10 cellular contexts compared by ENCODE assay signal in the genomic region with DNA sequence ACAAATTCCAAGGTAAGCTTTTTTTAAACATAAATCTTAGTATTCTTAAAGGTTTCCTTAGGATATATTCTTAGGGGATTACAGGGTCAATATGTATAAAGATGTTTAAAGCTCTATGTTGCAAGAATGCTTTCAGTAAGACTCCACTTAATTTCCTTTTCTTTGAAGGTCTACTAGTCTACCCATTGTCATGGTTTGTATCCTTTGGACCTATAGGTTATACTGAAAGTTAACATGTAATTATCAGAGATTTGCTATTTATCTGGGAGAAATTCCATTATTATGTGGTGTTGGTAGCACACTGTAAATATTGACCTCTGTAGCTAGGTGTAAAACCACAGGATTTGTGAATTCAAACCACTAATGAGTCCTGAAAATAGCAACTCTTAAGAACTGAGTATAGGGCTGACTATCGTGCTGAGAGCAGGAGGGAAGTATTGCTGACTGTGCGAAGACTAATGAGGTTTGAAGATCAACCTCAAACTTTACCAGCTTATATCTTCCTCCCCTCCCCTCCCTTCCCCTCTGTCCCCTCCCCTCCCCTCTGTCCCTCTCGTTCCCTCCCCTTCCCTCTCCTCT.
DNase-seq lines count a peak whose midpoint lies in the region; ATAC-seq and TF ChIP-seq lines count a peak whose summit lies in the region.
"Had no signal": no experiment of that assay in that cellular context is flagged by ENCODE, and none has a peak within 500 bp of the region (broad histone marks: within the 10 kb centered on the region; RNA-seq: fewer than 3 reads in every experiment).

No MANE protein-coding gene starts in this region.

- peak in 2 of 5 donors; percentile 13 to 26 for DNase-seq in CD4-positive, alpha-beta memory T cell
- DNase-seq in SW480 (ENCODE audit: low spot score) = peak; percentile 23
- no peak for DNase-seq in NCI-H345 (lab: John Stamatoyannopoulos, UW)
- no peak for DNase-seq in MCF 10A (ENCODE audit: unreplicated experiment)
- no peak for DNase-seq in AG08395 (ENCODE audit: low spot score)
- no peak for DNase-seq in iPS-NIHi7 (ENCODE audit: extremely low spot score)
- DNase-seq: colonic mucosa, right cardiac atrium had no signal

- no peak overlapping the region for H3K27ac ChIP-seq in CD4-positive, alpha-beta memory T cell (ENCODE audit: low read depth, low read length)
- H3K27ac ChIP-seq: colonic mucosa had no signal

- POLR2A ChIA-PET in CD4-positive, alpha-beta memory T cell (lab: Charles Lee; ENCODE audit: partially characterized antibody) = interaction anchor here (2.3 kb wide), 1 partner anchor 10 kb away, joined by 10 read pairs; no protein-coding TSS in a partner anchor
- POLR2A ChIA-PET in MCF 10A (lab: Yijun Ruan, JAX) = interaction anchor here (0.5 kb wide), 1 partner anchor 111 kb away, joined by 3 read pairs; no protein-coding TSS in a partner anchor

- H3K27me3 Mint-ChIP-seq in CD4-positive, alpha-beta memory T cell = no peaks in the 10 kb centered on the region
- H3K27me3 Mint-ChIP-seq in MCF 10A (ENCODE audit: insufficient read depth, unreplicated experiment) = no peaks in the 10 kb centered on the region

- ATAC-seq in GM19035 (IDR thresholded peaks at IDR 0.05; ENCODE audit: unreplicated experiment) (peak; percentile 94), HG02884 (IDR thresholded peaks at IDR 0.05; ENCODE audit: unreplicated experiment) (peak; percentile 89)
- ATAC-seq: right cardiac atrium had no signal

- no peaks in the 10 kb centered on the region for H3K9me3 ChIP-seq in CD4-positive, alpha-beta memory T cell (ENCODE audit: control insufficient read depth in 1 of 2, low read length in 2 of 2)
- H3K9me3 ChIP-seq: colonic mucosa had no signal

- no peak overlapping the region for H3K4me3 ChIP-seq in CD4-positive, alpha-beta memory T cell (ENCODE audit: low read length in 2 of 2)
- H3K4me3 ChIP-seq: colonic mucosa had no signal

- H3K9me3 Mint-ChIP-seq in CD4-positive, alpha-beta memory T cell = no peaks in the 10 kb centered on the region
- no peaks in the 10 kb centered on the region for H3K9me3 Mint-ChIP-seq in MCF 10A (ENCODE audit: unreplicated experiment)

- no peaks in the 10 kb centered on the region for H3K36me3 Mint-ChIP-seq in CD4-positive, alpha-beta memory T cell
- H3K36me3 Mint-ChIP-seq in MCF 10A (ENCODE audit: insufficient read depth, unreplicated experiment) = peaks cover 6% of the 10 kb centered on the region

- no peak for TF ChIP-seq CTCF in MCF 10A (IDR thresholded peaks at IDR 0.05; ENCODE audit: unreplicated experiment)

- peak overlapping the region in 4 of 8 donors; percentile 21 to 36 (median 29) for H3K4me3 Mint-ChIP-seq in CD4-positive, alpha-beta memory T cell
- no peak overlapping the region for H3K4me3 Mint-ChIP-seq in MCF 10A (ENCODE audit: unreplicated experiment)

- peaks cover 13 to 22% (median 19%) of the 10 kb centered on the region in 4 donors for H3K4me1 Mint-ChIP-seq in CD4-positive, alpha-beta memory T cell
- peaks cover 10% of the 10 kb centered on the region for H3K4me1 Mint-ChIP-seq in MCF 10A (ENCODE audit: insufficient read depth, unreplicated experiment)

- H3K27ac Mint-ChIP-seq in CD4-positive, alpha-beta memory T cell = peak overlapping the region; percentile 9 to 91 (median 62)
- H3K27ac Mint-ChIP-seq in MCF 10A (ENCODE audit: low read depth, unreplicated experiment) = no peak overlapping the region

- H3K27me3 ChIP-seq in CD4-positive, alpha-beta memory T cell (ENCODE audit: insufficient read depth, low read length) = no peaks in the 10 kb centered on the region
- H3K27me3 ChIP-seq: colonic mucosa had no signal

- H3K4me1 ChIP-seq in CD4-positive, alpha-beta memory T cell (ENCODE audit: insufficient read depth, low read length) = peaks cover 30% of the 10 kb centered on the region
- H3K4me1 ChIP-seq: colonic mucosa had no signal

- CTCF ChIA-PET in CD4-positive, alpha-beta memory T cell (lab: Charles Lee; ENCODE audit: partially characterized antibody) = interaction anchor here (1.2 kb wide), 1 partner anchor 20 kb away, joined by 4 read pairs; no protein-coding TSS in a partner anchor
- CTCF ChIA-PET in MCF 10A (lab: Yijun Ruan, JAX) = no interaction called here

- intact Hi-C loops in CD4-positive, alpha-beta memory T cell (cut with micrococcal nuclease) = no loop called here
- intact Hi-C loops in MCF 10A (cut with micrococcal nuclease) = no loop called here

- no peaks in the 10 kb centered on the region for H3K36me3 ChIP-seq in CD4-positive, alpha-beta memory T cell (ENCODE audit: insufficient read depth, low read length)
- H3K36me3 ChIP-seq: colonic mucosa had no signal

- BruUV-seq in MCF 10A (replicated peaks; lab: Mats Ljungman, UMichigan) = no TSS peak
